In the genomic region with DNA sequence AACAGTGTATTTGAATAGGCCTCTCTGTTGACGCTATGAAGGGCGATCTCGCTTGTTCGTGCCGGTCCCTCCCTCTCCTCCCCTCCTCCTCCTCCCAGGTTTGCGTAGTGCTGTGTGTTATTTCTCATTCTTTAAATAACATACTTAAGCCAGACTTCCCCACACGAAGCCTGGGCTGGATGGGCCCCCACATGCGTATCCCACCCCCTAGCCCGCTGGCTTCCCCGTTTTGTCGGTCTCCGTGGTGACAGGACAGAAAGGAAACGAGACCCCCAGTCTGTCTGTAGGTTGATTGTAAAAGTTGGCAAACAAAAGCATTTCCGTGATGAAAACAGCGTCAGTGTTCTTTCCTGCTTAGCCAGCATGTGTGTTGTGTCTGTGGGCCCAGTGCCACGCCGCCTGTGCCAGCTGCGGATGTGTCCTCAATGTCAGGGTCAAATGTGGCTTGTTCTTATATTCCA, we compare ENCODE assay signal across 10 cellular contexts. TPM values are rescaled to one million over a fixed set of nuclear protein-coding genes. Genes with fewer than 3 reads are reported as not detected.
DNase-seq lines count a peak whose midpoint lies in the region; ATAC-seq and TF ChIP-seq lines count a peak whose summit lies in the region.
"Had no signal": no experiment of that assay in that cellular context is flagged by ENCODE, and none has a peak within 500 bp of the region (broad histone marks: within the 10 kb centered on the region; RNA-seq: fewer than 3 reads in every experiment).

No MANE protein-coding gene starts in this region.

- H3K27me3 ChIP-seq in CD8-positive, alpha-beta T cell (ENCODE audit: insufficient read depth, low read length) = no peaks in the 10 kb centered on the region

- H3K36me3 Mint-ChIP-seq in CD8-positive, alpha-beta T cell = peaks cover 87% of the 10 kb centered on the region
- peaks cover 20% of the 10 kb centered on the region for H3K36me3 Mint-ChIP-seq in progenitor cell of endocrine pancreas (ENCODE audit: insufficient read depth)

- DNase-seq in CD8-positive, alpha-beta T cell = peak in 4 of 7 experiments; percentile 21 to 87 (median 48)
- no peak for DNase-seq in SK-N-MC (ENCODE audit: low read depth, low spot score)
- DNase-seq in Right ventricle myocardium superior = peak; percentile 93
- no peak for DNase-seq in progenitor cell of endocrine pancreas (ENCODE audit: low spot score, unreplicated experiment)
- DNase-seq in activated CD4-positive, CD25-positive, alpha-beta regulatory T cell (lab: John Stamatoyannopoulos, UW) = no peak
- no peak for DNase-seq in T-helper 9 cell
- DNase-seq in ureter (ENCODE audit: low spot score) = no peak
- DNase-seq: cortex of kidney had no signal

- H3K27ac Mint-ChIP-seq in CD8-positive, alpha-beta T cell = peak overlapping the region; percentile 93
- peak overlapping the region; percentile 72 for H3K27ac Mint-ChIP-seq in progenitor cell of endocrine pancreas
- H3K27ac Mint-ChIP-seq: stimulated activated effector memory CD8-positive, alpha-beta T cell treated with anti-CD3 and anti-CD28 coated beads, Interleukin-12 subunit alpha, Interleukin-12 subunit beta, amount 100 ng/mL, for 72 hours had no signal

- H3K4me3 ChIP-seq in CD8-positive, alpha-beta T cell (ENCODE audit: low read depth, low read length) = no peak overlapping the region
- peak overlapping the region; percentile 53 for H3K4me3 ChIP-seq in SK-N-MC

- H3K27me3 Mint-ChIP-seq in CD8-positive, alpha-beta T cell (ENCODE audit: low read depth) = no peaks in the 10 kb centered on the region
- H3K27me3 Mint-ChIP-seq in progenitor cell of endocrine pancreas = no peaks in the 10 kb centered on the region

- H3K4me1 Mint-ChIP-seq in CD8-positive, alpha-beta T cell (ENCODE audit: low read depth) = peaks cover 47% of the 10 kb centered on the region
- peaks cover 15% of the 10 kb centered on the region for H3K4me1 Mint-ChIP-seq in progenitor cell of endocrine pancreas (ENCODE audit: low read depth)

- H3K27ac ChIP-seq in CD8-positive, alpha-beta T cell (ENCODE audit: low read depth, low read length) = peak overlapping the region; percentile 23
- peak overlapping the region; percentile 69 for H3K27ac ChIP-seq in SK-N-MC

- H3K36me3 ChIP-seq in CD8-positive, alpha-beta T cell (ENCODE audit: insufficient read depth, low read length) = peaks cover 29% of the 10 kb centered on the region
- H3K36me3 ChIP-seq in SK-N-MC (ENCODE audit: insufficient read depth, low read length) = peaks cover 17% of the 10 kb centered on the region

- intact Hi-C loops in CD8-positive, alpha-beta T cell (cut with DNase I, micrococcal nuclease) = loop anchor here (1.0 kb wide), 1 partner anchor 19 kb away; no protein-coding TSS in a partner anchor
- intact Hi-C loops in Right ventricle myocardium superior (cut with DNase I) = loop anchor here (10.0 kb wide), 1 partner anchor 62 kb away; no protein-coding TSS in a partner anchor

- peaks cover 43% of the 10 kb centered on the region for H3K4me1 ChIP-seq in CD8-positive, alpha-beta T cell (ENCODE audit: insufficient read depth, low read length)

- peak overlapping the region; percentile 48 for H3K9ac ChIP-seq in SK-N-MC (ENCODE audit: insufficient read length)

- CTCF ChIA-PET in CD8-positive, alpha-beta T cell (lab: Charles Lee) = interaction anchor here (0.5 kb wide), 1 partner anchor 99 kb away, joined by 5 read pairs; no protein-coding TSS in a partner anchor

- peak overlapping the region; percentile 47 for H3K4me3 Mint-ChIP-seq in CD8-positive, alpha-beta T cell
- H3K4me3 Mint-ChIP-seq in progenitor cell of endocrine pancreas (ENCODE audit: low read depth) = peak overlapping the region; percentile 59
- H3K4me3 Mint-ChIP-seq: stimulated activated effector memory CD8-positive, alpha-beta T cell treated with anti-CD3 and anti-CD28 coated beads, Interleukin-12 subunit alpha, Interleukin-12 subunit beta, amount 100 ng/mL, for 72 hours had no signal

- POLR2A ChIA-PET in CD8-positive, alpha-beta T cell (lab: Charles Lee) = interaction anchor here (1.2 kb wide), 1 partner anchor 9 kb away, joined by 3 read pairs; no protein-coding TSS in a partner anchor

- peak; percentile 69 for ATAC-seq in CD8-positive, alpha-beta T cell
- peak; percentile 53 for ATAC-seq in Right ventricle myocardium superior (ENCODE audit: poor library complexity)
- ATAC-seq in GM19035 (IDR thresholded peaks at IDR 0.05; ENCODE audit: unreplicated experiment) = no peak
- ATAC-seq: stimulated activated effector memory CD8-positive, alpha-beta T cell treated with anti-CD3 and anti-CD28 coated beads, Interleukin-12 subunit alpha, Interleukin-12 subunit beta, amount 100 ng/mL, for 72 hours had no signal

- no peaks in the 10 kb centered on the region for H3K9me3 ChIP-seq in CD8-positive, alpha-beta T cell (ENCODE audit: low read length)
- no peaks in the 10 kb centered on the region for H3K9me3 ChIP-seq in SK-N-MC (ENCODE audit: low read depth, low read length)

- no peaks in the 10 kb centered on the region for H3K9me3 Mint-ChIP-seq in CD8-positive, alpha-beta T cell
- H3K9me3 Mint-ChIP-seq in progenitor cell of endocrine pancreas (ENCODE audit: low read depth) = no peaks in the 10 kb centered on the region
- H3K9me3 Mint-ChIP-seq: stimulated activated effector memory CD8-positive, alpha-beta T cell treated with anti-CD3 and anti-CD28 coated beads, Interleukin-12 subunit alpha, Interleukin-12 subunit beta, amount 100 ng/mL, for 72 hours had no signal

- no peak for TF ChIP-seq CTCF in CD8-positive, alpha-beta T cell (IDR thresholded peaks at IDR 0.05)
- no peak for TF ChIP-seq CTCF in progenitor cell of endocrine pancreas (IDR thresholded peaks at IDR 0.05; ENCODE audit: unreplicated experiment)

RNA-seq across cellular contexts. Expression of gene FAM118A, which starts 27.3 kb away (rescaled TPM):
- total RNA-seq in CD8-positive, alpha-beta T cell = 100 to 1,000 TPM; 194 to 196 TPM
- total RNA-seq in Right ventricle myocardium superior = 21.1 TPM
- 122 and 131 TPM in 2 replicates for total RNA-seq in progenitor cell of endocrine pancreas
- total RNA-seq in ureter = 52.7 TPM

RNA-seq across cellular contexts. Expression of gene UPK3A, which starts 52.3 kb away (rescaled TPM):
- not detected for total RNA-seq in CD8-positive, alpha-beta T cell
- 0.65 TPM for total RNA-seq in Right ventricle myocardium superior
- 0.57 and 1.9 TPM in 2 replicates for total RNA-seq in progenitor cell of endocrine pancreas
- 233 TPM for total RNA-seq in ureter

Comparison
In these comparisons a context has a peak if more than half of its experiments do, and no peak if none do; other contexts are left out.
1. DNase-seq: peak in CD8-positive, alpha-beta T cell (4 of 7) and Right ventricle myocardium superior (single experiment); none in SK-N-MC (single experiment), progenitor cell of endocrine pancreas (single experiment), activated CD4-positive, CD25-positive, alpha-beta regulatory T cell (0 of 4), T-helper 9 cell (single experiment) and ureter (single experiment).
2. RNA of gene UPK3A, which starts 52.3 kb away (total RNA-seq): 233 TPM in ureter (single experiment); 0.65 TPM in Right ventricle myocardium superior (single experiment), 0.57 to 1.9 TPM in progenitor cell of endocrine pancreas and not detected in CD8-positive, alpha-beta T cell; every median in the first group is over 10 times any median in the second.